Comparison of ENCODE assay signal across 8 cellular contexts in the genomic region with DNA sequence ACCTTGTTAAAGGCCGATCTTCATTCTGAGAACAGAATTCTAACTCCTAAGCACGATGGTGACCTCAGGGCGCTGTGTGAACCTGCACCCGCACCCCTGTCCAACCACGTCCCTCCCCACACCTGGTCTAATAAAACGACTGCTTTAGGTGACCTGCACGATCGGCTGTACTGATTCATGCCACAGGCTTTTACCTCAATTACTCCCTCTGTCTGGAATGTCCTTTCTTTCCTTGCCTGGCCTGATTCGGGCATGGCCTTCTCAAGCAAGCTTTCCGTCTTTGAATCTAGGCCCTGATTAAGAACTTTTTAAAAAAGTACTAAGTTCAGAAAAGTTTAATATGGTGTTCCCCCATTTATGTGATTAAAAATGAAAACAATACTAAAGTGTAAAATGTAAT.
DNase-seq lines count a peak whose midpoint lies in the region; ATAC-seq and TF ChIP-seq lines count a peak whose summit lies in the region.

No MANE protein-coding gene starts in this region.

- no peaks in the 10 kb centered on the region for H3K27me3 Mint-ChIP-seq in nephron (ENCODE audit: low read depth)

- peaks cover 36% of the 10 kb centered on the region for H3K4me1 Mint-ChIP-seq in nephron

- H3K36me3 Mint-ChIP-seq in nephron (ENCODE audit: low read depth) = no peaks in the 10 kb centered on the region

- H3K4me3 Mint-ChIP-seq in nephron = peak overlapping the region; percentile 98 to 99 (median 98)

- ATAC-seq in HG03097 (IDR thresholded peaks at IDR 0.05; ENCODE audit: low FRiP score, unreplicated experiment) = no peak

- H3K9me3 Mint-ChIP-seq in nephron = no peaks in the 10 kb centered on the region

- H3K4me3 ChIP-seq in GM08714 (ENCODE audit: low read length) (peak overlapping the region; percentile 72), epithelial cell of esophagus (ENCODE audit: low read length) (peak overlapping the region; percentile 93)

- H3K27ac Mint-ChIP-seq in nephron = peak overlapping the region; percentile 99 to 100 (median 99)

- TF ChIP-seq CTCF in epithelial cell of esophagus (IDR thresholded peaks at IDR 0.05; ENCODE audit: insufficient read depth, low read depth, low read length, missing control alignments) (no peak), nephron (IDR thresholded peaks at IDR 0.05; ENCODE audit: unreplicated experiment in 3 of 3) (no peak)

- DNase-seq in RKO (ENCODE audit: low spot score) = peak; percentile 58
- DNase-seq in epithelial cell of esophagus (ENCODE audit: low read depth) = peak; percentile 75
- DNase-seq in T-helper 9 cell = no peak
- no peak for DNase-seq in SKM-1 (lab: John Stamatoyannopoulos, UW; ENCODE audit: unreplicated experiment)
- no peak for DNase-seq in SKM-1 treated with dmso at 0.1 percent for 144 hours (lab: John Stamatoyannopoulos, UW; ENCODE audit: unreplicated experiment)

Comparison
In these comparisons a context has a peak if more than half of its experiments do, and no peak if none do; other contexts are left out.
1. DNase-seq: peak in RKO (single experiment) and epithelial cell of esophagus (single experiment); none in T-helper 9 cell (single experiment), SKM-1 (single experiment) and SKM-1 treated with dmso at 0.1 percent for 144 hours (single experiment).